ENCODE assay signal across 8 cellular contexts in the genomic region with DNA sequence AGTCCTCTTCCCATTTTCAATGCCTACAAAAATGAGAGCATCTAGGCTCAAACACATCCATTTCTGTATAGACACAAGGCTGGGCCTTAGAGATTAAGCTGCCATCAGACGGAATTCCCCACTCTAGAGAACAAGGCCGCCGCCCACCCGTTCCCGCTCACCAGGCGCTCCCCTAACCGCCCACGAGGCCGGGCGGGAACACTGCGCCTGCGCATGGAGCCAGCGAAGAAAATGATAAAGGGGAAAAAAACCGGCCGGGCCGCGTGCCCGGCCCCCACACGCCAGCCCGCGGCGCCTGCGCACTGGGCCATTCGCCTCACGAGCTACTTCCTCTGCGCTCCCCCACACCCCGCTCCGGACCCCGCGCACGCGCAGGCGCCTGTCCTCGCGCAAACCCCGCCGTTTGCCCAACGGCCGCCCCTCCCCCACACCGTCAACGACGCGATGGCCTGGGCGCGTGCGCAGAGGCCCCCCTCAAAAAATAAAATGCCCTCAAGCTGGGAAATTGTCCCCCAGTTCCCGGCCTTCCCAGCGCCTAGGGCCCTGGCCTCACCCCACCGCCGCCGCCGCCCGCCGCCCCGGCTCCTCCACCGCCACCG. TPM values are rescaled to one million over a fixed set of nuclear protein-coding genes. Genes with fewer than 3 reads are reported as not detected.
DNase-seq lines count a peak whose midpoint lies in the region; ATAC-seq and TF ChIP-seq lines count a peak whose summit lies in the region.

No MANE protein-coding gene starts in this region.

- in situ Hi-C loops in Caki2 (cut with HindIII; ENCODE audit: low pct_unique_long_range_greater_than_20kb, low sequenced_read_pairs): no loop called here

- no peak overlapping the region for H3K56ac ChIP-seq in H9 (ENCODE audit: insufficient read length, low read depth, low read length)

- peak overlapping the region; percentile 88 for H3K14ac ChIP-seq in H9 (ENCODE audit: insufficient read depth, low read length)

- peaks cover 18% of the 10 kb centered on the region for H3K79me2 ChIP-seq in H9 (ENCODE audit: insufficient read depth, low read length)

- H4K20me1 ChIP-seq in H9 (ENCODE audit: control insufficient read depth, insufficient read depth, insufficient read length): peaks cover 4% of the 10 kb centered on the region

- H2BK15ac ChIP-seq in H9 (ENCODE audit: low read depth, low read length): no peak overlapping the region

- H2AK5ac ChIP-seq in H9 (ENCODE audit: insufficient read length, low read length): no peak overlapping the region

- peak overlapping the region; percentile 82 to 98 for H3K4me3 ChIP-seq in foreskin fibroblast (ENCODE audit: low read depth in 1 of 2, low read length in 2 of 2)

- H2BK120ac ChIP-seq in H9 (ENCODE audit: low read depth, low read length, poor library complexity, severe bottlenecking): no peak overlapping the region

- H3K27me3 Mint-ChIP-seq in H9 (ENCODE audit: low read depth) (peaks cover 3% of the 10 kb centered on the region; the same call in 1 of the 2 replicates), neural crest cell (ENCODE audit: low read depth) (peaks cover 15% of the 10 kb centered on the region)
- H3K27me3 Mint-ChIP-seq in stimulated activated naive CD8-positive, alpha-beta T cell treated with anti-CD3 and anti-CD28 coated beads, Interleukin-15, amount 100 ng/mL, for 72 hours: no peaks in the 10 kb centered on the region

- H4K91ac ChIP-seq in H9 (ENCODE audit: insufficient read length, low read depth, low read length): no peak overlapping the region

- H2BK12ac ChIP-seq in H9 (ENCODE audit: insufficient read length, low read depth, low read length): no peak overlapping the region

- H3K27ac ChIP-seq in H9 (ENCODE audit: insufficient read length, low read depth, low read length): peak overlapping the region; percentile 36

- H3K36me3 Mint-ChIP-seq in H9 (ENCODE audit: insufficient read depth in 1 of 3, low read depth in 3 of 3) (peaks cover 44 to 49% (median 49%) of the 10 kb centered on the region in 3 experiments), neural crest cell (ENCODE audit: low read depth) (peaks cover 27% of the 10 kb centered on the region)

- TF ChIP-seq CTCF in H9 (conservative IDR thresholded peaks at IDR 0.05) (no peak), foreskin fibroblast (IDR thresholded peaks at IDR 0.05; ENCODE audit: low read depth, low read length) (no peak), neural crest cell (conservative IDR thresholded peaks at IDR 0.05) (no peak)

- no peaks in the 10 kb centered on the region for H3K4me1 ChIP-seq in H9 (ENCODE audit: insufficient read depth, low read length)

- H3K4me1 Mint-ChIP-seq in H9 (peaks cover 35 to 41% of the 10 kb centered on the region in 2 experiments), neural crest cell (peaks cover 62% of the 10 kb centered on the region)
- peaks cover 73% of the 10 kb centered on the region for H3K4me1 Mint-ChIP-seq in stimulated activated naive CD8-positive, alpha-beta T cell treated with anti-CD3 and anti-CD28 coated beads, Interleukin-15, amount 100 ng/mL, for 72 hours

- H3K27ac Mint-ChIP-seq in H9: peak overlapping the region; percentile 95 to 98 (median 97); a peak in 6 of 7 replicates
- H3K27ac Mint-ChIP-seq in neural crest cell (ENCODE audit: unreplicated experiment): peak overlapping the region; percentile 98
- H3K27ac Mint-ChIP-seq in stimulated activated naive CD8-positive, alpha-beta T cell treated with anti-CD3 and anti-CD28 coated beads, Interleukin-15, amount 100 ng/mL, for 72 hours: peak overlapping the region; percentile 97 to 100

- H4K5ac ChIP-seq in H9 (ENCODE audit: insufficient read length, low read depth, low read length): no peak overlapping the region

- H3K27me3 ChIP-seq in H9 (ENCODE audit: insufficient read depth, low read length): no peaks in the 10 kb centered on the region

- H3K4me2 ChIP-seq in H9 (ENCODE audit: insufficient read depth, insufficient read length, low read length): peak overlapping the region; percentile 87

- H3K18ac ChIP-seq in H9 (ENCODE audit: insufficient read length, low read depth, low read length): peak overlapping the region; percentile 81

- H2BK20ac ChIP-seq in H9 (ENCODE audit: low read depth, low read length, poor library complexity, severe bottlenecking): no peak overlapping the region

- ATAC-seq in stimulated activated naive CD8-positive, alpha-beta T cell treated with anti-CD3 and anti-CD28 coated beads, Interleukin-15, amount 100 ng/mL, for 72 hours: peak; percentile 21

- WGBS in H9 (ENCODE audit: extremely low coverage, insufficient read length, low lambda C conversion rate): no CpG with 5 or more reads among the region's 57 CpGs

- H3K4me3 Mint-ChIP-seq in H9: peak overlapping the region; percentile 92 to 95
- peak overlapping the region; percentile 90 for H3K4me3 Mint-ChIP-seq in neural crest cell
- H3K4me3 Mint-ChIP-seq in stimulated activated naive CD8-positive, alpha-beta T cell treated with anti-CD3 and anti-CD28 coated beads, Interleukin-15, amount 100 ng/mL, for 72 hours: peak overlapping the region; percentile 90 to 96

- H2BK5ac ChIP-seq in H9 (ENCODE audit: insufficient read length, low read length): no peak overlapping the region

- peaks cover 8% of the 10 kb centered on the region for H3K79me1 ChIP-seq in H9 (ENCODE audit: insufficient read depth, low read depth, low read length, poor library complexity, severe bottlenecking)

- H2AFZ ChIP-seq in H9 (ENCODE audit: low read length): no peak overlapping the region

- H3K23ac ChIP-seq in H9 (ENCODE audit: insufficient read length, low read depth, low read length): no peak overlapping the region

- no peak overlapping the region for H3T11ph ChIP-seq in H9 (ENCODE audit: low read length)

- H3K4ac ChIP-seq in H9 (ENCODE audit: low read depth, low read length): peak overlapping the region; percentile 29; the same call in 1 of the 2 replicates

- peaks cover 26% of the 10 kb centered on the region for H3K23me2 ChIP-seq in H9 (ENCODE audit: insufficient read length, low read depth, low read length, poor library complexity, severe bottlenecking)

- H3K9me3 ChIP-seq in H9 (ENCODE audit: control insufficient read depth, low read depth, low read length): no peaks in the 10 kb centered on the region

- H3K9ac ChIP-seq in H9 (ENCODE audit: extremely low read depth, insufficient read length, low read length): peak overlapping the region; percentile 96

- H4K8ac ChIP-seq in H9 (replicated peaks; ENCODE audit: insufficient read length, low read depth, low read length): no peak overlapping the region

- DNase-seq in Caki2 (ENCODE audit: low read depth) (peak; percentile 99), H9 (peak; percentile 89), MV-4-11 (lab: John Stamatoyannopoulos, UW) (peak; percentile 95), SIG-M5 treated with dmso at 0.1 percent for 504 hours (lab: John Stamatoyannopoulos, UW; ENCODE audit: unreplicated experiment) (peak; percentile 86), foreskin fibroblast (peak; percentile 93 to 99), neural crest cell (ENCODE audit: low read depth, low spot score) (peak; percentile 94)
- peak; percentile 98 for DNase-seq in activated gamma-delta T cell treated with anti-CD3 and anti-CD28 coated beads, Interleukin-2, amount 50 U/mL, for 16 hours (ENCODE audit: low read depth)
- DNase-seq in stimulated activated naive CD8-positive, alpha-beta T cell treated with anti-CD3 and anti-CD28 coated beads, Interleukin-15, amount 100 ng/mL, for 72 hours: peak; percentile 98

- H3K9me3 Mint-ChIP-seq in H9 (peaks cover 3 to 5% of the 10 kb centered on the region in 2 experiments; a peak in 2 of 5 replicates), neural crest cell (no peaks in the 10 kb centered on the region)
- no peaks in the 10 kb centered on the region for H3K9me3 Mint-ChIP-seq in stimulated activated naive CD8-positive, alpha-beta T cell treated with anti-CD3 and anti-CD28 coated beads, Interleukin-15, amount 100 ng/mL, for 72 hours

RNA-seq across cellular contexts. Expression of gene HNRNPL, which starts 0.5 kb away (rescaled TPM):
- total RNA-seq in Caki2 (2014; rRNA removed; shearing (Covaris generic); ENCODE audit: low replicate concordance): 501 and 509 TPM in 2 replicates
- total RNA-seq in H9 (2021) (704 and 710 TPM in 2 replicates), neural crest cell (718 and 728 TPM in 2 replicates)

RNA-seq across cellular contexts. Expression of gene ECH1, which starts 17.7 kb away (rescaled TPM):
- total RNA-seq in Caki2 (2014; rRNA removed; shearing (Covaris generic); ENCODE audit: low replicate concordance): 241 and 276 TPM in 2 replicates
- total RNA-seq in H9 (2021) (141 and 145 TPM in 2 replicates), neural crest cell (77.7 and 79.4 TPM in 2 replicates)

RNA-seq across cellular contexts. Expression of gene RINL, which starts 28.8 kb away (rescaled TPM):
- 9.9 and 12.6 TPM in 2 replicates for total RNA-seq in Caki2 (2014; rRNA removed; shearing (Covaris generic); ENCODE audit: low replicate concordance)
- total RNA-seq in H9 (2021) (6.4 and 7.3 TPM in 2 replicates), neural crest cell (1.4 and 1.6 TPM in 2 replicates)

RNA-seq across cellular contexts. Expression of gene LGALS4, which starts 36.5 kb away (rescaled TPM):
- total RNA-seq in Caki2 (2014; rRNA removed; shearing (Covaris generic); ENCODE audit: low replicate concordance): not detected in 2 replicates
- total RNA-seq in H9 (2021): 0.37 and 0.68 TPM in 2 replicates
- total RNA-seq in neural crest cell: 0.77 and 0.86 TPM in 2 replicates

RNA-seq across cellular contexts. Expression of gene SIRT2, which starts 50.2 kb away (rescaled TPM):
- 53.9 and 58.1 TPM in 2 replicates for total RNA-seq in Caki2 (2014; rRNA removed; shearing (Covaris generic); ENCODE audit: low replicate concordance)
- total RNA-seq in H9 (2021) (8.4 and 9.2 TPM in 2 replicates), neural crest cell (27.4 and 28.9 TPM in 2 replicates)

Comparison
In these comparisons a context has a peak if more than half of its experiments do, and no peak if none do; other contexts are left out.
1. Peak in every context shown above with its lines: DNase-seq, ATAC-seq, H3K4me3 ChIP-seq and H3K27ac ChIP-seq.